8 cellular contexts compared by ENCODE assay signal in genomic region chr1:148151911-148152391, GRCh38. TPM values are rescaled to one million over a fixed set of nuclear protein-coding genes. Genes with fewer than 3 reads are reported as not detected.
DNase-seq lines count a peak whose midpoint lies in the region; ATAC-seq, FAIRE-seq and TF ChIP-seq lines count a peak whose summit lies in the region.
"Not testable (repeated sequence)": the region's sequence is repeated elsewhere in the genome, so short reads cannot be mapped to it uniquely, and the experiment has no call there.

Gene NBPF11, minus strand, starts transcription at chr1:148152281. Its CDS starts 25,278 bp downstream, at chr1:148127003.

- H3K9me3 Mint-ChIP-seq in activated CD4-positive, alpha-beta T cell treated with anti-CD3 and anti-CD28 coated beads, Interleukin-2, amount 10 ng/mL, durations not matched to agents 24 days and 14 days = not testable (repeated sequence)

- not testable (repeated sequence) for FAIRE-seq in HepG2 (lab: Jason Lieb, UNC)

- H3K27ac ChIP-seq in colonic mucosa (peak within 1 kb of the TSS; percentile 72), HepG2 (ENCODE audit: extremely low read length, insufficient read depth, low read length) (peak within 1 kb of the TSS; percentile 64)

- H3K4me3 Mint-ChIP-seq in activated CD4-positive, alpha-beta T cell treated with anti-CD3 and anti-CD28 coated beads, Interleukin-2, amount 10 ng/mL, durations not matched to agents 24 days and 14 days = peak within 1 kb of the TSS; percentile 98

- peak within 1 kb of the TSS; percentile 34 to 81 for H3K9ac ChIP-seq in colonic mucosa (ENCODE audit: low read depth in 2 of 2, low read length in 2 of 2)
- peak within 1 kb of the TSS; percentile 65 for H3K9ac ChIP-seq in HepG2 (ENCODE audit: insufficient read depth, low read depth, low read length)

- POLR2A ChIA-PET in HepG2 (lab: Yijun Ruan, JAX) = not testable (repeated sequence)

- not testable (repeated sequence) for TF ChIP-seq RAD21 in HepG2 (CRISPR knock-in tag; IDR thresholded peaks at IDR 0.05)

- DNase-seq in AML-193 (lab: John Stamatoyannopoulos, UW) (peak; percentile 57 to 63), NCI-H748 treated with DMSO at 0.1 percent for 48 hours (lab: John Stamatoyannopoulos, UW) (peak; percentile 46), colonic mucosa (peak; percentile 90), HepG2 (ENCODE audit: low spot score) (peak; percentile 77)
- peak; percentile 96 for DNase-seq in activated CD4-positive, alpha-beta T cell treated with anti-CD3 and anti-CD28 coated beads, Interleukin-2, amount 10 ng/mL, durations not matched to agents 24 days and 14 days
- DNase-seq in stimulated activated CD4-positive, alpha-beta T cell treated with anti-CD3 and anti-CD28 coated beads, Interleukin-1b, Interleukin-23, amount 100 ng/mL, for 1 hour (ENCODE audit: low read depth in 2 of 2) = peak; percentile 34 to 56

- 0 out of 4 replicates have a peak, but pooled peaks have one; percentile 36 to 50 for TF ChIP-seq POLR2A in HepG2 (IDR thresholded peaks at IDR 0.05; ENCODE audit: insufficient read depth in 1 of 2, low read depth in 2 of 2, low read length in 2 of 2)

- peak within 1 kb of the TSS; percentile 58 for H3K4me2 ChIP-seq in HepG2 (ENCODE audit: low read depth, low read length)

- TF ChIP-seq EP300 in HepG2 (IDR thresholded peaks at IDR 0.05; ENCODE audit: low read depth in 2 of 2, low read length in 2 of 2); HepG2 (CRISPR knock-in tag; IDR thresholded peaks at IDR 0.05; ENCODE audit: borderline replicate concordance): not testable (repeated sequence)

- H3K4me3 ChIP-seq in colonic mucosa (peak within 1 kb of the TSS; percentile 64), HepG2 (replicated peaks in 1 of 3; ENCODE audit: insufficient read depth in 1 of 3, low read depth in 2 of 3, low read length in 3 of 3) (peak within 1 kb of the TSS; percentile 58 to 77 (median 69); a peak in 5 of 6 replicates)

- not testable (repeated sequence) for H3K36me3 ChIP-seq in colonic mucosa; HepG2 (replicated peaks in 1 of 2; ENCODE audit: control insufficient read depth in 1 of 2, insufficient read depth in 2 of 2, low read length in 2 of 2)

- H4K20me1 ChIP-seq in HepG2 (ENCODE audit: insufficient read depth, low read length) = not testable (repeated sequence)

- H3K4me1 ChIP-seq in colonic mucosa; HepG2 (ENCODE audit: insufficient read depth, low read length): not testable (repeated sequence)

- H2AFZ ChIP-seq in HepG2 (ENCODE audit: low read length) = not testable (repeated sequence)

- H3K36me3 Mint-ChIP-seq in activated CD4-positive, alpha-beta T cell treated with anti-CD3 and anti-CD28 coated beads, Interleukin-2, amount 10 ng/mL, durations not matched to agents 24 days and 14 days (ENCODE audit: low read depth) = not testable (repeated sequence)

- H3K27me3 Mint-ChIP-seq in activated CD4-positive, alpha-beta T cell treated with anti-CD3 and anti-CD28 coated beads, Interleukin-2, amount 10 ng/mL, durations not matched to agents 24 days and 14 days = not testable (repeated sequence)

- BruUV-seq in HepG2 (replicated peaks; lab: Mats Ljungman, UMichigan) = not testable (repeated sequence)

- in situ Hi-C loops in HepG2 (cut with HindIII; ENCODE audit: extremely low pct_ligation_motif_present, low pct_unique_long_range_greater_than_20kb) = not testable (repeated sequence)

- H3K27ac Mint-ChIP-seq in activated CD4-positive, alpha-beta T cell treated with anti-CD3 and anti-CD28 coated beads, Interleukin-2, amount 10 ng/mL, durations not matched to agents 24 days and 14 days = peak within 1 kb of the TSS; percentile 93

- WGBS in HepG2 (ENCODE audit: low lambda C conversion rate) = 0% methylated on average over 18 of the region's 41 CpGs

- not testable (repeated sequence) for H3K27me3 ChIP-seq in colonic mucosa; HepG2 (ENCODE audit: control insufficient read depth in 1 of 2, insufficient read depth in 2 of 2, low read length in 2 of 2)

- peaks cover 12% of the 10 kb centered on the region for H3K4me1 Mint-ChIP-seq in activated CD4-positive, alpha-beta T cell treated with anti-CD3 and anti-CD28 coated beads, Interleukin-2, amount 10 ng/mL, durations not matched to agents 24 days and 14 days

- TF ChIP-seq CTCF in colonic mucosa (IDR thresholded peaks at IDR 0.05); HepG2 (CRISPR knock-in tag; IDR thresholded peaks at IDR 0.05): not testable (repeated sequence)

- intact Hi-C loops in activated CD4-positive, alpha-beta T cell treated with anti-CD3 and anti-CD28 coated beads, Interleukin-2, amount 10 ng/mL, durations not matched to agents 24 days and 14 days (cut with micrococcal nuclease); colonic mucosa (cut with DNase I); HepG2 (cut with micrococcal nuclease; ENCODE audit: unreplicated experiment): not testable (repeated sequence)

- CTCF ChIA-PET in HepG2 (lab: Yijun Ruan, JAX; ENCODE audit: low intra/inter-chr PET ratio, low total read pairs) = not testable (repeated sequence)

- H3K79me2 ChIP-seq in HepG2 (ENCODE audit: insufficient read depth, low read length) = not testable (repeated sequence)

- not testable (repeated sequence) for H3K9me3 ChIP-seq in colonic mucosa; HepG2 (ENCODE audit: low read length)

- peak; percentile 78 for ATAC-seq in GM19452 (IDR thresholded peaks at IDR 0.05; ENCODE audit: unreplicated experiment)
- peak; percentile 84 for ATAC-seq in HG03520 (IDR thresholded peaks at IDR 0.05; ENCODE audit: unreplicated experiment)
- peak; percentile 98 for ATAC-seq in HepG2

TF ChIP-seq in HepG2, 621 proteins besides CTCF, POLR2A, EP300 and RAD21 (continues in another document):
- TF ChIP-seq KLF12 (CRISPR knock-in tag; IDR thresholded peaks at IDR 0.05; ENCODE audit: borderline replicate concordance) (0 out of 2 replicates have a peak, but pooled peaks have one; percentile 28), PHF20 (CRISPR knock-in tag; IDR thresholded peaks at IDR 0.05) (peak; percentile 48), SAP130 (CRISPR knock-in tag; IDR thresholded peaks at IDR 0.05; ENCODE audit: low read depth) (peak; percentile 74), HOXA3 (CRISPR knock-in tag; IDR thresholded peaks at IDR 0.05) (peak; percentile 16; the same call in 1 of the 2 replicates)
- TF ChIP-seq, protein P1, sequence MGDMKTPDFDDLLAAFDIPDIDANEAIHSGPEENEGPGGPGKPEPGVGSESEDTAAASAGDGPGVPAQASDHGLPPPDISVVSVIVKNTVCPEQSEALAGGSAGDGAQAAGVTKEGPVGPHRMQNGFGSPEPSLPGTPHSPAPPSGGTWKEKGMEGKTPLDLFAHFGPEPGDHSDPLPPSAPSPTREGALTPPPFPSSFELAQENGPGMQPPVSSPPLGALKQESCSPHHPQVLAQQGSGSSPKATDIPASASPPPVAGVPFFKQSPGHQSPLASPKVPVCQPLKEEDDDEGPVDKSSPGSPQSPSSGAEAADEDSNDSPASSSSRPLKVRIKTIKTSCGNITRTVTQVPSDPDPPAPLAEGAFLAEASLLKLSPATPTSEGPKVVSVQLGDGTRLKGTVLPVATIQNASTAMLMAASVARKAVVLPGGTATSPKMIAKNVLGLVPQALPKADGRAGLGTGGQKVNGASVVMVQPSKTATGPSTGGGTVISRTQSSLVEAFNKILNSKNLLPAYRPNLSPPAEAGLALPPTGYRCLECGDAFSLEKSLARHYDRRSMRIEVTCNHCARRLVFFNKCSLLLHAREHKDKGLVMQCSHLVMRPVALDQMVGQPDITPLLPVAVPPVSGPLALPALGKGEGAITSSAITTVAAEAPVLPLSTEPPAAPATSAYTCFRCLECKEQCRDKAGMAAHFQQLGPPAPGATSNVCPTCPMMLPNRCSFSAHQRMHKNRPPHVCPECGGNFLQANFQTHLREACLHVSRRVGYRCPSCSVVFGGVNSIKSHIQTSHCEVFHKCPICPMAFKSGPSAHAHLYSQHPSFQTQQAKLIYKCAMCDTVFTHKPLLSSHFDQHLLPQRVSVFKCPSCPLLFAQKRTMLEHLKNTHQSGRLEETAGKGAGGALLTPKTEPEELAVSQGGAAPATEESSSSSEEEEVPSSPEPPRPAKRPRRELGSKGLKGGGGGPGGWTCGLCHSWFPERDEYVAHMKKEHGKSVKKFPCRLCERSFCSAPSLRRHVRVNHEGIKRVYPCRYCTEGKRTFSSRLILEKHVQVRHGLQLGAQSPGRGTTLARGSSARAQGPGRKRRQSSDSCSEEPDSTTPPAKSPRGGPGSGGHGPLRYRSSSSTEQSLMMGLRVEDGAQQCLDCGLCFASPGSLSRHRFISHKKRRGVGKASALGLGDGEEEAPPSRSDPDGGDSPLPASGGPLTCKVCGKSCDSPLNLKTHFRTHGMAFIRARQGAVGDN (CRISPR knock-in tag; IDR thresholded peaks at IDR 0.05) = peak; percentile 61

RNA-seq across cellular contexts. Expression of gene NBPF11, which starts in this region (rescaled TPM):
- 10.1 and 10.5 TPM in 2 replicates for total RNA-seq in activated CD4-positive, alpha-beta T cell treated with anti-CD3 and anti-CD28 coated beads, Interleukin-2, amount 10 ng/mL, durations not matched to agents 24 days and 14 days
- total RNA-seq in colonic mucosa (1 to 10 TPM; 5.2 to 8.2 TPM), HepG2 (2016; rRNA removed; fragmentation: Illumina TruSeq; extraction: Trizol) (3.9 and 5.0 TPM in 2 replicates)
- 1.3 and 1.7 TPM in 2 replicates for total RNA-seq in HepG2 (2016; cell fraction: cytosol; rRNA removed; fragmentation: Illumina TruSeq; extraction: Trizol; ENCODE audit: low read depth)
- total RNA-seq in HepG2 (2016; cell fraction: insoluble cytoplasmic fraction; rRNA removed; fragmentation: Illumina TruSeq; extraction: Trizol) = 3.1 and 4.9 TPM in 2 replicates
- 3.1 and 3.3 TPM in 2 replicates for total RNA-seq in HepG2 (2016; cell fraction: membrane; rRNA removed; fragmentation: Illumina TruSeq; extraction: Trizol)
- 8.6 and 10.7 TPM in 2 replicates for total RNA-seq in HepG2 (2016; cell fraction: nucleus; rRNA removed; fragmentation: Illumina TruSeq; extraction: Trizol)
- 8.1 and 8.2 TPM in 2 replicates for polyA plus RNA-seq in HepG2 (2011; rRNA removed)
- polyA plus RNA-seq in HepG2 (2011; cell fraction: cytosol; rRNA removed) = 2.8 and 3.6 TPM in 2 replicates
- 18.2 and 18.6 TPM in 2 replicates for polyA plus RNA-seq in HepG2 (2011; cell fraction: nucleus; rRNA removed)
- 4.5 and 4.9 TPM in 2 replicates for polyA plus RNA-seq in HepG2 (2012)
- polyA plus RNA-seq in HepG2 (2016; cell fraction: cytosol; fragmentation: Illumina TruSeq; extraction: Trizol; ENCODE audit: low read depth) = 0.84 and 0.85 TPM in 2 replicates
- polyA plus RNA-seq in HepG2 (2016; cell fraction: insoluble cytoplasmic fraction; fragmentation: Illumina TruSeq; extraction: Trizol; ENCODE audit: low read depth) = 3.3 and 3.4 TPM in 2 replicates
- 1.6 TPM in 2 replicates for polyA plus RNA-seq in HepG2 (2016; cell fraction: membrane; fragmentation: Illumina TruSeq; extraction: Trizol; ENCODE audit: low read depth)
- 19.8 and 20.7 TPM in 2 replicates for polyA plus RNA-seq in HepG2 (2016; cell fraction: nucleus; fragmentation: Illumina TruSeq; extraction: Trizol; ENCODE audit: insufficient read depth, low read depth)
- polyA minus RNA-seq in HepG2 (2011; rRNA and poly(A)+ RNA removed; ENCODE audit: low replicate concordance) = 4.7 and 8.9 TPM in 2 replicates
- polyA minus RNA-seq in HepG2 (2011; cell fraction: cytosol; rRNA and poly(A)+ RNA removed) = 1.2 and 2.3 TPM in 2 replicates
- polyA minus RNA-seq in HepG2 (2011; cell fraction: nucleus; rRNA and poly(A)+ RNA removed) = 12.2 and 12.3 TPM in 2 replicates

Comparison
In these comparisons a context has a peak if more than half of its experiments do, and no peak if none do; other contexts are left out.
1. Peak in every context shown above with its lines: DNase-seq, ATAC-seq, H3K4me3 ChIP-seq and H3K27ac ChIP-seq.
2. DNase-seq: peak in every context shown above with its lines; median percentile 96 in activated CD4-positive, alpha-beta T cell treated with anti-CD3 and anti-CD28 coated beads, Interleukin-2, amount 10 ng/mL, durations not matched to agents 24 days and 14 days; 90 in colonic mucosa; 77 in HepG2; 60 in AML-193; 46 in NCI-H748 treated with DMSO at 0.1 percent for 48 hours; 45 in stimulated activated CD4-positive, alpha-beta T cell treated with anti-CD3 and anti-CD28 coated beads, Interleukin-1b, Interleukin-23, amount 100 ng/mL, for 1 hour.